19 cellular contexts compared by ENCODE assay signal in the genomic region with DNA sequence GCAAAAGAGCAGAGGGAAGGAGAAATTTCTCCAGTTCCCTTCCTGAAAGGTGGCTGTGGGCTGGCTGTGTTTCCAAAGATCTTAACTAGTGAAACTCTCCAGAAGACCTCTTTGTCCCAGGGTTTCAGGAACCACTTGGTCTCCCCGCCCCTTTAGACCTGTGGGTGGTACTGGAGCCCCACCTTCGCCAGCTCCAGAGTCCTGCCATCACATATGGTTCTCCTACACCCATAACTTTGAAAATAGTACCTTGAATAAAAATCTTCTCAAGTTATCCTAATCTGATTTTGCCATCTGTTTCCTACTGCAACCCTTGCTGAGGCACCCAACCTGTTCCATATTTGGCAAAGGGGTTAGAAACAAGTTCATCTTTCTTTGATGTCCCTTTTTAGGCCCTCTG.
DNase-seq lines count a peak whose midpoint lies in the region; ATAC-seq, FAIRE-seq and TF ChIP-seq lines count a peak whose summit lies in the region.
"Had no signal": no experiment of that assay in that cellular context is flagged by ENCODE, and none has a peak within 500 bp of the region (broad histone marks: within the 10 kb centered on the region; RNA-seq: fewer than 3 reads in every experiment).

No MANE protein-coding gene starts in this region.

- peak; percentile 25 for DNase-seq in Jurkat, Clone E6-1 (ENCODE audit: low read depth, low spot score)
- DNase-seq in NCI-H524 treated with DMSO at 0.1 percent for 48 hours (lab: John Stamatoyannopoulos, UW) = peak; percentile 78
- peak; percentile 80 for DNase-seq in NCI-H82 treated with DMSO at 0.1 percent for 48 hours (lab: John Stamatoyannopoulos, UW; ENCODE audit: unreplicated experiment)
- DNase-seq in omental fat pad (ENCODE audit: low spot score) = no peak
- no peak for DNase-seq in GM12892 (ENCODE audit: insufficient read length)
- no peak for DNase-seq in iPS-NIHi11 (ENCODE audit: low spot score)
- DNase-seq: AML-193; Caco-2; Calu3; CD4-positive, alpha-beta T cell; CD8-positive, alpha-beta T cell; DMS79 treated with DMSO at 0.1 percent for 48 hours; GF-D8 had no signal

- TF ChIP-seq POLR2A in GM12892 (IDR thresholded peaks at IDR 0.05; ENCODE audit: low read depth, low read length) = no peak

- TF ChIP-seq CTCF in omental fat pad (IDR thresholded peaks at IDR 0.05) = no peak

- no peak for ATAC-seq in omental fat pad (ENCODE audit: low FRiP score)
- ATAC-seq: A549; CD8-positive, alpha-beta T cell had no signal

- H3K4me3 ChIP-seq in Jurkat, Clone E6-1 (ENCODE audit: low read length) = no peak overlapping the region
- H3K4me3 ChIP-seq: A549; BLaER1 treated with 17β-estradiol and CSF1 and Interleukin-3, amounts not matched to agents 10 nM and 100 nM had no signal

- no peak for FAIRE-seq in GM12892 (lab: Jason Lieb, UNC)
- FAIRE-seq: A549, G401.6, GM12891, GM18507, GM19239 had no signal

Comparison
In these comparisons a context has a peak if more than half of its experiments do, and no peak if none do; other contexts are left out.
1. DNase-seq: peak in Jurkat, Clone E6-1 (single experiment), NCI-H524 treated with DMSO at 0.1 percent for 48 hours (single experiment) and NCI-H82 treated with DMSO at 0.1 percent for 48 hours (single experiment); none in omental fat pad (single experiment), GM12892 (single experiment) and iPS-NIHi11 (single experiment).